21 cellular contexts compared by ENCODE assay signal in the genomic region with DNA sequence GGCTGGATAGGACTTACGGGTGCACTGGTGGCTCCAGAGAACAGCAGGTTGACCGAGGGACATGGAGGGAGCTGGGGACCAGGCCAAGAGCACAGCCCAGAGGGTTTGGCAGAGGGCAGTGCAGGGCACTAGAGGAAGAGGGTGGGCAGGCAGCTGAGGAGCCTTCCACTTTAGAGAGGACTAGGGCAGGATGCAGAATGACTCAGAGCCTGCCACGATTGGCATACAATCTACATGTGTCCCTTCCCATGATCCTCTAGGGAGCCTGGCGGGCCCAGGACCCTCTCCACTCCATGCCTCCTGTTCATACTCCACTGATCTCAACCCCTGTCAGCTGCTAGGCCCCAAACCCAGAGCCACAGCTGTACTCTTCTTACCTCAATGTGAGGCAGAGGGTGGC. TPM values are rescaled to one million over a fixed set of nuclear protein-coding genes. Genes with fewer than 3 reads are reported as not detected.
"Had no signal": no experiment of that assay in that cellular context is flagged by ENCODE, and none has a peak within 500 bp of the region (broad histone marks: within the 10 kb centered on the region; RNA-seq: fewer than 3 reads in every experiment).

No MANE protein-coding gene starts in this region.

- ATAC-seq: Right ventricle myocardium inferior, T-cell had no signal

- H3K27ac ChIP-seq: SK-N-MC had no signal

- H3K4me3 ChIP-seq: SK-N-MC had no signal

- DNase-seq: activated B cell treated with CpG ODN at 0.5 μM for 24 hours; activated CD4-positive, alpha-beta memory T cell treated with anti-CD3 and anti-CD28 coated beads, Interleukin-2, amount 10 ng/mL, durations not matched to agents 7 days and 5 days; activated CD4-positive, alpha-beta T cell treated with anti-CD3 and anti-CD28 coated beads for 1 hour; activated CD4-positive, alpha-beta T cell treated with anti-CD3 and anti-CD28 coated beads, Interleukin-2, amount 10 ng/mL, durations not matched to agents 7 days and 5 days; activated CD8-positive, alpha-beta memory T cell treated with anti-CD3 and anti-CD28 coated beads, Interleukin-2, amount 50 U/mL, for 48 hours; activated effector memory CD4-positive, alpha-beta T cell treated with Interleukin-2 at 50 U/mL for 16 hours; activated naive CD4-positive, alpha-beta T cell; activated T-cell treated with anti-CD3 and anti-CD28 coated beads, Interleukin-2, amount 50 U/mL, for 24 hours; aorta; Karpas-422; NCI-H1105 treated with DMSO at 0.1 percent for 48 hours; NCI-H1436 treated with DMSO at 0.1 percent for 48 hours; NCI-H187; NCI-H2081; NCI-H446; NCI-H524; T-cell; T-helper 2 cell; T1000 had no signal

RNA-seq across cellular contexts. Expression of a gene that starts 59.7 kb away (rescaled TPM):
- total RNA-seq: activated B cell treated with CpG ODN at 0.5 μM for 24 hours, aorta, Right ventricle myocardium inferior had no signal
